Comparison of ENCODE assay signal across 12 cellular contexts in genomic region chr9:91117474-91117891, GRCh38.
DNase-seq lines count a peak whose midpoint lies in the region; ATAC-seq and TF ChIP-seq lines count a peak whose summit lies in the region.
"Had no signal": no experiment of that assay in that cellular context is flagged by ENCODE, and none has a peak within 500 bp of the region (broad histone marks: within the 10 kb centered on the region; RNA-seq: fewer than 3 reads in every experiment).

No MANE protein-coding gene starts in this region.

- no peaks in the 10 kb centered on the region for H3K27me3 ChIP-seq in ovary
- no peaks in the 10 kb centered on the region for H3K27me3 ChIP-seq in upper lobe of right lung
- H3K27me3 ChIP-seq: body of pancreas, neural progenitor cell had no signal

- H3K4me3 ChIP-seq in ovary (no peak overlapping the region), upper lobe of right lung (peak overlapping the region; percentile 38)
- H3K4me3 ChIP-seq: body of pancreas, neural progenitor cell had no signal

- TF ChIP-seq POLR2A in ovary (IDR thresholded peaks at IDR 0.05), result no peak

- ATAC-seq in left cardiac atrium (peak; percentile 1 to 21), upper lobe of right lung (peak; percentile 19), HG03432 (IDR thresholded peaks at IDR 0.05; ENCODE audit: unreplicated experiment) (no peak)

- DNase-seq in NCI-H524 (lab: John Stamatoyannopoulos, UW) (peak; percentile 44 to 75), NCI-H524 treated with DMSO at 0.1 percent for 48 hours (lab: John Stamatoyannopoulos, UW) (no peak), left cardiac atrium (no peak), ovary (peak in 4 of 5 donors; percentile 22 to 55 (median 43)), upper lobe of right lung (peak; percentile 67)
- no peak for DNase-seq in stimulated activated CD8-positive, alpha-beta memory T cell treated with anti-CD3 and anti-CD28 coated beads, Interleukin-4, amount 100 ng/mL, for 48 hours
- no peak for DNase-seq in stimulated activated CD4-positive, alpha-beta T cell treated with anti-CD3 and anti-CD28 coated beads, Interleukin-2, amount 100 ng/mL, for 48 hours
- DNase-seq: activated T-cell treated with anti-CD3 and anti-CD28 coated beads, Interleukin-2, amount 50 U/mL, for 1 hour; NCI-H1436 treated with DMSO at 0.1 percent for 48 hours had no signal

- 67 to 83% (median 72%) methylated on average over 26 to 29 of the region's 29 CpGs for WGBS in ovary, 3 donors

- no peak for TF ChIP-seq EP300 in ovary (IDR thresholded peaks at IDR 0.05)

- H3K36me3 ChIP-seq in ovary (no peaks in the 10 kb centered on the region), upper lobe of right lung (no peaks in the 10 kb centered on the region)
- H3K36me3 ChIP-seq: neural progenitor cell had no signal

- no peak for TF ChIP-seq CTCF in ovary (IDR thresholded peaks at IDR 0.05)
- TF ChIP-seq CTCF in upper lobe of right lung (IDR thresholded peaks at IDR 0.05), result no peak

- no peaks in the 10 kb centered on the region for H3K9me3 ChIP-seq in ovary
- no peaks in the 10 kb centered on the region for H3K9me3 ChIP-seq in upper lobe of right lung
- H3K9me3 ChIP-seq: body of pancreas had no signal

- intact Hi-C loops in left cardiac atrium (cut with DNase I) (loop anchor here in 1 of 2 donors (2.0 to 5.0 kb wide), 2 partner anchors 19 to 75 kb away; no protein-coding TSS in a partner anchor), ovary (cut with DNase I) (loop anchor here in 3 of 4 donors (5.0 kb wide), 3 partner anchors 75 to 305 kb away; partner anchors contain the start of gene NFIL3 (in 1 of the 3)), upper lobe of right lung (cut with DNase I) (no loop called here)

- H3K27ac ChIP-seq in ovary (peak overlapping the region; percentile 79 to 82), upper lobe of right lung (peak overlapping the region; percentile 77)
- H3K27ac ChIP-seq: neural progenitor cell had no signal

- peaks cover 7% of the 10 kb centered on the region for H3K4me1 ChIP-seq in ovary (ENCODE audit: insufficient read depth)
- H3K4me1 ChIP-seq in upper lobe of right lung, result peaks cover 23% of the 10 kb centered on the region

Comparison
In these comparisons a context has a peak if more than half of its experiments do, and no peak if none do; other contexts are left out.
1. DNase-seq: peak in NCI-H524 (2 of 2), ovary (4 of 5) and upper lobe of right lung (single experiment); none in NCI-H524 treated with DMSO at 0.1 percent for 48 hours (single experiment), left cardiac atrium (single experiment), stimulated activated CD8-positive, alpha-beta memory T cell treated with anti-CD3 and anti-CD28 coated beads, Interleukin-4, amount 100 ng/mL, for 48 hours (single experiment) and stimulated activated CD4-positive, alpha-beta T cell treated with anti-CD3 and anti-CD28 coated beads, Interleukin-2, amount 100 ng/mL, for 48 hours (0 of 2).